In genomic region chr6:137568067-137568466, GRCh38 we compare ENCODE assay signal across 27 cellular contexts.
"Had no signal": no experiment of that assay in that cellular context is flagged by ENCODE, and none has a peak within 500 bp of the region (broad histone marks: within the 10 kb centered on the region; RNA-seq: fewer than 3 reads in every experiment).

No MANE protein-coding gene starts in this region.

- DNase-seq: hippocampal formation; kidney glomerular epithelial cell; left cardiac atrium; lower lobe of right lung; mammary epithelial cell; mesenchymal stem cell; naive B cell; natural killer cell; nephron progenitor cell; ovary; retina; right cardiac atrium; stimulated activated CD4-positive, alpha-beta T cell treated with anti-CD3 and anti-CD28 coated beads, Interleukin-12 subunit alpha, Interleukin-12 subunit beta, amount 100 ng/mL, for 4 hours; stimulated activated CD4-positive, alpha-beta T cell treated with anti-CD3 and anti-CD28 coated beads, Interleukin-15, amount 100 ng/mL, for 24 hours; stimulated activated CD4-positive, alpha-beta T cell treated with anti-CD3 and anti-CD28 coated beads, Interleukin-2, amount 100 ng/mL, for 24 hours; stimulated activated CD4-positive, alpha-beta T cell treated with anti-CD3 and anti-CD28 coated beads, Interleukin-4, amount 100 ng/mL, for 1 hour; stimulated activated naive B cell treated with anti-CD40 and anti-IgM and Interleukin-4, amounts not matched to agents 10 μg/mL and 1 μg/mL and 100 μg/mL, for 72 hours; stimulated activated naive CD8-positive, alpha-beta T cell treated with anti-CD3 and anti-CD28 coated beads, Interleukin-15, Interleukin-2, amounts not matched to agents 100 U/mL and 50 U/mL, for 24 hours; stomach; tibial artery; trophoblast cell; upper lobe of right lung had no signal

- ATAC-seq: left cardiac atrium; left lobe of liver; lower lobe of right lung; natural killer cell; right cardiac atrium; sciatic nerve; stimulated activated naive B cell treated with anti-CD40 and anti-IgM and Interleukin-4, amounts not matched to agents 10 μg/mL and 1 μg/mL and 100 μg/mL, for 72 hours; stimulated activated naive CD8-positive, alpha-beta T cell treated with anti-CD3 and anti-CD28 coated beads, Interleukin-15, Interleukin-2, amounts not matched to agents 100 U/mL and 50 U/mL, for 24 hours; upper lobe of right lung had no signal

- H3K27ac Mint-ChIP-seq: natural killer cell; nephron progenitor cell; stimulated activated naive B cell treated with anti-CD40 and anti-IgM and Interleukin-4, amounts not matched to agents 10 μg/mL and 1 μg/mL and 100 μg/mL, for 72 hours had no signal

- H3K36me3 Mint-ChIP-seq: natural killer cell; stimulated activated naive B cell treated with anti-CD40 and anti-IgM and Interleukin-4, amounts not matched to agents 10 μg/mL and 1 μg/mL and 100 μg/mL, for 72 hours had no signal

- H3K27me3 ChIP-seq: ovary, stomach, tibial artery, upper lobe of right lung had no signal

- H3K9me3 Mint-ChIP-seq: natural killer cell had no signal

- H3K4me1 Mint-ChIP-seq: naive B cell; natural killer cell; nephron progenitor cell; stimulated activated naive B cell treated with anti-CD40 and anti-IgM and Interleukin-4, amounts not matched to agents 10 μg/mL and 1 μg/mL and 100 μg/mL, for 72 hours had no signal

- H3K27ac ChIP-seq: lower lobe of right lung, ovary, prostate gland, skin epidermis, stomach, thoracic aorta, tibial artery, upper lobe of right lung had no signal

- H3K4me3 Mint-ChIP-seq: naive B cell; natural killer cell; nephron progenitor cell; stimulated activated naive B cell treated with anti-CD40 and anti-IgM and Interleukin-4, amounts not matched to agents 10 μg/mL and 1 μg/mL and 100 μg/mL, for 72 hours had no signal

- H3K4me3 ChIP-seq: lower lobe of right lung, ovary, prostate gland, skin epidermis, stomach, thoracic aorta, tibial artery, upper lobe of right lung had no signal

- H3K4me1 ChIP-seq: lower lobe of right lung, prostate gland, tibial artery, upper lobe of right lung had no signal

- H3K36me3 ChIP-seq: lower lobe of right lung, ovary, prostate gland, stomach, thoracic aorta, tibial artery, upper lobe of right lung had no signal

- H3K9me3 ChIP-seq: lower lobe of right lung, ovary, prostate gland, thoracic aorta, tibial artery, upper lobe of right lung had no signal
